In genomic region chr11:9817191-9817590, GRCh38 we compare ENCODE assay signal across 1 cellular context.
TF ChIP-seq lines count a peak whose summit lies in the region.

No MANE protein-coding gene starts in this region.

TF ChIP-seq in IMR-90, 13 proteins besides CTCF, POLR2A, EP300 and RAD21 (continued from another document):
- peak; percentile 28; the same call in 1 of the 2 replicates for TF ChIP-seq MAFK (IDR thresholded peaks at IDR 0.05; ENCODE audit: low read depth, low read length)
